8 cellular contexts compared by ENCODE assay signal in genomic region chr10:43287056-43288007, GRCh38. TPM values are rescaled to one million over a fixed set of nuclear protein-coding genes. Genes with fewer than 3 reads are reported as not detected.
DNase-seq lines count a peak whose midpoint lies in the region; ATAC-seq, FAIRE-seq and TF ChIP-seq lines count a peak whose summit lies in the region.

No MANE protein-coding gene starts in this region.

- no peaks in the 10 kb centered on the region for H3K27me3 ChIP-seq in bronchial epithelial cell (ENCODE audit: control insufficient read depth, insufficient read depth, low read length)

- no peaks in the 10 kb centered on the region for H3K36me3 ChIP-seq in bronchial epithelial cell (ENCODE audit: control insufficient read depth, insufficient read depth, low read length)

- TF ChIP-seq CTCF in bronchial epithelial cell (IDR thresholded peaks at IDR 0.05; ENCODE audit: insufficient read depth, low read length, severe bottlenecking), result no peak

- ATAC-seq in HG03196 (IDR thresholded peaks at IDR 0.05; ENCODE audit: unreplicated experiment), result peak; percentile 80
- no peak for ATAC-seq in GM18517 (IDR thresholded peaks at IDR 0.05; ENCODE audit: unreplicated experiment)

- H3K4me3 ChIP-seq in bronchial epithelial cell (ENCODE audit: low read depth, low read length), result no peak overlapping the region

- FAIRE-seq in bronchial epithelial cell (lab: Jason Lieb, UNC) (no peak), RCC 7860 (lab: Jason Lieb, UNC) (no peak)

- DNase-seq in SIG-M5 treated with dmso at 0.1 percent for 504 hours (lab: John Stamatoyannopoulos, UW; ENCODE audit: unreplicated experiment), result peak; percentile 67
- no peak for DNase-seq in SIG-M5 (lab: John Stamatoyannopoulos, UW)
- DNase-seq in SW480 (ENCODE audit: low spot score), result peak; percentile 80
- DNase-seq in bronchial epithelial cell (ENCODE audit: low read depth), result peak; percentile 85
- DNase-seq in stimulated activated CD8-positive, alpha-beta memory T cell treated with anti-CD3 and anti-CD28 coated beads, Interleukin-2, amount 100 ng/mL, for 48 hours (ENCODE audit: low read depth in 2 of 2), result peak; percentile 20 to 28
- no peak for DNase-seq in RCC 7860 (ENCODE audit: low spot score)

RNA-seq across cellular contexts. Expression of gene RASGEF1A, which starts 20.5 kb away (rescaled TPM):
- total RNA-seq in bronchial epithelial cell, result 12.1 and 19.7 TPM in 2 replicates

Comparison
In these comparisons a context has a peak if more than half of its experiments do, and no peak if none do; other contexts are left out.
1. DNase-seq: peak in SIG-M5 treated with dmso at 0.1 percent for 504 hours (single experiment), SW480 (single experiment), bronchial epithelial cell (single experiment) and stimulated activated CD8-positive, alpha-beta memory T cell treated with anti-CD3 and anti-CD28 coated beads, Interleukin-2, amount 100 ng/mL, for 48 hours (2 of 2); none in SIG-M5 (single experiment) and RCC 7860 (single experiment).